ENCODE assay signal across 22 cellular contexts in genomic region chr11:57094206-57094940, GRCh38.
DNase-seq lines count a peak whose midpoint lies in the region; ATAC-seq, FAIRE-seq and TF ChIP-seq lines count a peak whose summit lies in the region.
"Had no signal": no experiment of that assay in that cellular context is flagged by ENCODE, and none has a peak within 500 bp of the region (broad histone marks: within the 10 kb centered on the region; RNA-seq: fewer than 3 reads in every experiment).

No MANE protein-coding gene starts in this region.

- ATAC-seq in A549 = peak in 1 of 2 experiments; percentile 56; a peak in 2 of 6 replicates
- no peak for ATAC-seq in GM21423 (IDR thresholded peaks at IDR 0.05; ENCODE audit: unreplicated experiment)
- ATAC-seq in GM21619 (IDR thresholded peaks at IDR 0.05; ENCODE audit: unreplicated experiment) = no peak
- ATAC-seq: activated T-cell treated with anti-CD3 and anti-CD28 coated beads, Interleukin-2, amount 50 U/mL, for 72 hours had no signal

- no peak overlapping the region for H3K14ac ChIP-seq in mesenchymal stem cell (ENCODE audit: low read length in 2 of 2)

- FAIRE-seq in A549 (lab: Jason Lieb, UNC) (peak; percentile 76), bronchial epithelial cell (lab: Jason Lieb, UNC) (no peak)
- FAIRE-seq: colon had no signal

- no peak overlapping the region for H3K4me3 ChIP-seq in A549
- no peak overlapping the region for H3K4me3 ChIP-seq in bronchial epithelial cell (ENCODE audit: low read depth, low read length)
- H3K4me3 ChIP-seq in mesenchymal stem cell (ENCODE audit: insufficient read depth in 1 of 2, low read depth in 1 of 2, low read length in 2 of 2) = no peak overlapping the region
- H3K4me3 ChIP-seq: stomach had no signal

- H2AK5ac ChIP-seq in mesenchymal stem cell (ENCODE audit: low read length, severe bottlenecking) = no peak overlapping the region

- H3K27ac ChIP-seq in A549 (peak overlapping the region in 1 of 2 experiments; percentile 54; a peak in 2 of 6 replicates), mesenchymal stem cell (ENCODE audit: low read length, poor library complexity, severe bottlenecking) (no peak overlapping the region)
- H3K27ac ChIP-seq: C4-2B, stomach had no signal

- H3K4ac ChIP-seq in mesenchymal stem cell (ENCODE audit: low read depth in 1 of 2, low read length in 2 of 2) = no peak overlapping the region

- CTCF ChIA-PET in A549 (lab: Yijun Ruan, JAX) = interaction anchor here (0.6 to 2.3 kb wide), 6 partner anchors 9 to 155 kb away, joined by 3 to 13 read pairs (median 3); no protein-coding TSS in a partner anchor

- H4K91ac ChIP-seq in mesenchymal stem cell (ENCODE audit: low read length) = no peak overlapping the region

- H3K23ac ChIP-seq in mesenchymal stem cell (ENCODE audit: low read length in 2 of 2) = no peak overlapping the region

- H2BK5ac ChIP-seq in mesenchymal stem cell (ENCODE audit: low read depth, low read length, poor library complexity, severe bottlenecking) = no peak overlapping the region

- H3K36me3 ChIP-seq in bronchial epithelial cell (ENCODE audit: control insufficient read depth, insufficient read depth, low read length) (no peaks in the 10 kb centered on the region), mesenchymal stem cell (ENCODE audit: control insufficient read depth in 1 of 2, insufficient read depth in 2 of 2, low read depth in 1 of 2, low read length in 2 of 2) (no peaks in the 10 kb centered on the region)
- H3K36me3 ChIP-seq: stomach had no signal

- TF ChIP-seq RAD21 in A549 (conservative IDR thresholded peaks at IDR 0.05 in 1 of 2, IDR thresholded peaks at IDR 0.05 in 1 of 2) = no peak

- no peak overlapping the region for H3K9ac ChIP-seq in mesenchymal stem cell (ENCODE audit: low read length)

- H2BK15ac ChIP-seq in mesenchymal stem cell (ENCODE audit: low read depth, poor library complexity, severe bottlenecking) = no peak overlapping the region

- H2BK12ac ChIP-seq in mesenchymal stem cell (ENCODE audit: low read length in 2 of 2) = no peak overlapping the region

- no peak for TF ChIP-seq EP300 in A549 (IDR thresholded peaks at IDR 0.05)

- POLR2A ChIA-PET in A549 (lab: Yijun Ruan, JAX) = no interaction called here

- DNase-seq in A549 (ENCODE audit: low read depth in 1 of 2, low spot score in 1 of 2) = peak in 1 of 2 experiments; percentile 23
- DNase-seq in HS-27A (ENCODE audit: low read depth) = peak; percentile 26
- DNase-seq in bronchial epithelial cell (ENCODE audit: low read depth) = peak; percentile 47
- peak; percentile 32 for DNase-seq in mesenchymal stem cell
- DNase-seq in SKM-1 treated with dmso at 0.1 percent for 144 hours (lab: John Stamatoyannopoulos, UW; ENCODE audit: unreplicated experiment) = no peak
- DNase-seq in NCI-H2196 treated with DMSO at 0.1 percent for 48 hours (lab: John Stamatoyannopoulos, UW; ENCODE audit: unreplicated experiment) = no peak
- DNase-seq: activated CD4-positive, alpha-beta T cell treated with anti-CD3 and anti-CD28 coated beads for 1 hour; activated CD8-positive, alpha-beta memory T cell treated with anti-CD3 and anti-CD28 coated beads for 24 hours; activated T-cell treated with anti-CD3 and anti-CD28 coated beads, Interleukin-2, amount 50 U/mL, for 72 hours; DMS 273 treated with DMSO at 0.1 percent for 48 hours; endodermal cell; GF-D8; GOT3; NCI-H2171; NCI-H526 treated with DMSO at 0.1 percent for 48 hours; occipital lobe; retina; stomach had no signal

- H2AFZ ChIP-seq in mesenchymal stem cell (ENCODE audit: low read depth, low read length) = no peak overlapping the region

- TF ChIP-seq CTCF in A549 (IDR thresholded peaks at IDR 0.05) (no peak), bronchial epithelial cell (IDR thresholded peaks at IDR 0.05; ENCODE audit: insufficient read depth, low read length, severe bottlenecking) (no peak)

- H3K27me3 ChIP-seq in bronchial epithelial cell (ENCODE audit: control insufficient read depth, insufficient read depth, low read length) (no peaks in the 10 kb centered on the region), mesenchymal stem cell (ENCODE audit: control insufficient read depth in 1 of 2, insufficient read depth in 1 of 2, low read length in 2 of 2) (peaks cover 15 to 25% of the 10 kb centered on the region in 2 experiments)
- H3K27me3 ChIP-seq: stomach had no signal

- H3K9me3 ChIP-seq in A549 = no peaks in the 10 kb centered on the region
- no peaks in the 10 kb centered on the region for H3K9me3 ChIP-seq in mesenchymal stem cell (ENCODE audit: control insufficient read depth, low read length)
- H3K9me3 ChIP-seq: stomach had no signal

- H4K8ac ChIP-seq in mesenchymal stem cell (ENCODE audit: low read length) = no peak overlapping the region

- no peak overlapping the region for H2BK120ac ChIP-seq in mesenchymal stem cell (ENCODE audit: low read depth, low read length)

- no peak overlapping the region for H3K18ac ChIP-seq in mesenchymal stem cell (ENCODE audit: low read depth in 1 of 2, low read length in 2 of 2)

- TF ChIP-seq POLR2A in A549 (IDR thresholded peaks at IDR 0.05; ENCODE audit: low read length) = no peak

- WGBS in A549 (ENCODE audit: missing lambda C conversion rate) = 73% methylated on average over 1 of the region's 1 CpG
- 57% methylated on average over 1 of the region's 1 CpG for WGBS in mesenchymal stem cell

- no peak overlapping the region for H3K4me2 ChIP-seq in A549
- H3K4me2 ChIP-seq in mesenchymal stem cell (ENCODE audit: low read length, poor library complexity, severe bottlenecking) = no peak overlapping the region

- H3K4me1 ChIP-seq in A549 = peaks cover 14% of the 10 kb centered on the region; the same call in 2 of the 3 replicates
- no peaks in the 10 kb centered on the region for H3K4me1 ChIP-seq in mesenchymal stem cell (ENCODE audit: control insufficient read depth, insufficient read depth, low read depth, low read length)
- H3K4me1 ChIP-seq: stomach had no signal

- H3K79me1 ChIP-seq in mesenchymal stem cell (replicated peaks; ENCODE audit: low read length, poor library complexity, severe bottlenecking) = no peaks in the 10 kb centered on the region

TF ChIP-seq in A549, 52 proteins besides CTCF, POLR2A, EP300 and RAD21:
- TF ChIP-seq POLR2AphosphoS2 (conservative IDR thresholded peaks at IDR 0.05; ENCODE audit: low read length) (no peak), SMC3 (IDR thresholded peaks at IDR 0.05) (no peak), MYC (IDR thresholded peaks at IDR 0.05; ENCODE audit: borderline replicate concordance, low read length) (no peak), NPAS2 (CRISPR knock-in tag; IDR thresholded peaks at IDR 0.05; ENCODE audit: borderline replicate concordance) (no peak), HMGXB4 (CRISPR knock-in tag; IDR thresholded peaks at IDR 0.05; ENCODE audit: borderline replicate concordance) (no peak), EHF (CRISPR knock-in tag; IDR thresholded peaks at IDR 0.05) (no peak), CHD4 (IDR thresholded peaks at IDR 0.05; ENCODE audit: borderline replicate concordance) (no peak), CBX2 (IDR thresholded peaks at IDR 0.05; ENCODE audit: borderline replicate concordance, low read depth) (no peak), ZC3H11A (IDR thresholded peaks at IDR 0.05) (no peak), HDAC2 (IDR thresholded peaks at IDR 0.05) (no peak), ZSCAN20 (CRISPR knock-in tag; IDR thresholded peaks at IDR 0.05) (no peak), NFE2L2 (conservative IDR thresholded peaks at IDR 0.05; ENCODE audit: low read length) (no peak), EHMT2 (IDR thresholded peaks at IDR 0.05; ENCODE audit: low read depth) (no peak), FOSL2 (IDR thresholded peaks at IDR 0.05) (no peak), FOSL2 (CRISPR knock-in tag; IDR thresholded peaks at IDR 0.05) (no peak)

Comparison
In these comparisons a context has a peak if more than half of its experiments do, and no peak if none do; other contexts are left out.
1. DNase-seq: peak in HS-27A (single experiment), bronchial epithelial cell (single experiment) and mesenchymal stem cell (single experiment); none in SKM-1 treated with dmso at 0.1 percent for 144 hours (single experiment) and NCI-H2196 treated with DMSO at 0.1 percent for 48 hours (single experiment).